In the genomic region with DNA sequence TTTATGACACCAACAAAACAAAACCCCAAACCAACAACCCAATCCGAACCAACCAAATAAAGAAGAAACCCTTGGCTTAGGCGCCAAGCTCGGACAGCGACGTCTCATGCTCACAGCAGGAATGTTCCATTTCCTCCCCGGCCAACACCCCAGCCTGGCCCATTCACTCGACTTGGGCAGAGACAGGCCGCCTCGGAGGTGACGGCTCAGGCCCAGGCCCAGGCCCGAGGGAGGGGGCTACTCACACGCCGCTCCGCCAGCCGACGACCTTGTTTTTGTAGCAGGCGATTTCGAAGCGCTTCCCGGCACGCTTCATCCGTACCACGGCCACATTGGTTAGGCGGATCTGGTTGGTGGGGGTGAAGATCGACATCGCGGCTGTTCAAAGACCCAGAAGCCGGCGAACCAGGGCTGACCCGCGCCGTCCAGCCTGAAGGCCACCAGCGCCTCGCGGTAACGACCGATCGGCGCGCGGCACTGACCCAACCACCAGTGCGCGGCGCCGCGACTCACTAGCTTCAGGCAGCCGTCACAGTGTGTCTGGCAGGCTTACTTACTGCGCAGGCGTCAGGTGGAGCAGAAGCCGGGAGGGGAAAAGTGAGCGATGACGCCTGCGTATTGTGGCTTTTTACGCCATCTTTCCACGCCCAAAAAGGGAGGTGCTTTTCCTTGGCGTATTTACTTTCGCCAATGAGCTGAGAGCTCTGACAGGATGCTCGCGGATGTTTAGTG, we compare ENCODE assay signal across 8 cellular contexts. TPM values are rescaled to one million over a fixed set of nuclear protein-coding genes. Genes with fewer than 3 reads are reported as not detected.
DNase-seq lines count a peak whose midpoint lies in the region; ATAC-seq and TF ChIP-seq lines count a peak whose summit lies in the region.
"Not testable (repeated sequence)": the region's sequence is repeated elsewhere in the genome, so short reads cannot be mapped to it uniquely, and the experiment has no call there.

A gene (minus strand): TSS at position 542 of the 732 bp plus-strand sequence. CDS start 169 bp downstream, at position 373.

- POLR2A ChIA-PET in GM10248 (lab: Yijun Ruan, JAX): interaction anchor here (0.9 to 1.1 kb wide), 3 partner anchors 136 to 400 kb away, joined by 3 read pairs; no protein-coding TSS in a partner anchor

- peak within 1 kb of the TSS; percentile 81 to 89 for H3K4me3 ChIP-seq in testis

- H3K4me3 Mint-ChIP-seq in activated naive CD8-positive, alpha-beta T cell: peak within 1 kb of the TSS; percentile 100

- DNase-seq in GM10248 (ENCODE audit: extremely low spot score) (peak; percentile 79), NCI-H1105 (lab: John Stamatoyannopoulos, UW) (peak; percentile 97), SKM-1 treated with dmso at 0.1 percent for 144 hours (lab: John Stamatoyannopoulos, UW; ENCODE audit: unreplicated experiment) (peak; percentile 92), glomerular visceral epithelial cell (ENCODE audit: extremely low spot score) (peak; percentile 98), omental fat pad (ENCODE audit: low spot score) (peak; percentile 81), testis (peak; percentile 96)

- TF ChIP-seq POLR2A in testis (IDR thresholded peaks at IDR 0.05): peak; percentile 86

- H3K27ac ChIP-seq in testis: peak within 1 kb of the TSS; percentile 88 to 95

- H3K4me1 ChIP-seq in testis: not testable (repeated sequence)

- H3K27ac Mint-ChIP-seq in activated naive CD8-positive, alpha-beta T cell: peak within 1 kb of the TSS; percentile 100

- H3K27me3 ChIP-seq in testis: not testable (repeated sequence)

- not testable (repeated sequence) for H3K36me3 Mint-ChIP-seq in activated naive CD8-positive, alpha-beta T cell

- intact Hi-C loops in testis (cut with DNase I; ENCODE audit: low total_unique reads): not testable (repeated sequence)

- H3K9me3 Mint-ChIP-seq in activated naive CD8-positive, alpha-beta T cell (ENCODE audit: low read depth): not testable (repeated sequence)

- ATAC-seq in HG02623 (IDR thresholded peaks at IDR 0.05; ENCODE audit: unreplicated experiment) (peak; percentile 56), omental fat pad (ENCODE audit: low FRiP score) (peak; percentile 84)

- WGBS in testis, 2 donors: 0% methylated on average over 23 to 43 of the region's 59 CpGs

- CTCF ChIA-PET in GM10248 (lab: Yijun Ruan, JAX): interaction anchor here (1.9 kb wide), 1 partner anchor 255 kb away, joined by 3 read pairs; a partner anchor contains a TSS

- peak; percentile 6 for TF ChIP-seq CTCF in GM10248 (IDR thresholded peaks at IDR 0.05; ENCODE audit: control extremely low read depth, extremely low read depth, low read depth, missing control alignments)
- not testable (repeated sequence) for TF ChIP-seq CTCF in omental fat pad (IDR thresholded peaks at IDR 0.05); testis (IDR thresholded peaks at IDR 0.05)

- H3K9me3 ChIP-seq in testis: not testable (repeated sequence)

- not testable (repeated sequence) for H3K36me3 ChIP-seq in testis (ENCODE audit: low read depth, missing control alignments)

- H3K4me1 Mint-ChIP-seq in activated naive CD8-positive, alpha-beta T cell (ENCODE audit: low read depth): peaks cover 27% of the 10 kb centered on the region

- H3K27me3 Mint-ChIP-seq in activated naive CD8-positive, alpha-beta T cell: not testable (repeated sequence)

RNA-seq across cellular contexts. Expression of the gene that starts here (rescaled TPM):
- 100 to 1,000 TPM in 3 of 4 donors, 10 to 100 TPM in 1; 90.3 to 159 (median 146) TPM for total RNA-seq in omental fat pad
- 10 to 100 TPM; 54.3 to 64.6 TPM for total RNA-seq in testis
- 92.2 TPM for polyA plus RNA-seq in testis (ENCODE audit: insufficient read depth, low read depth, low replicate concordance)

Comparison
In these comparisons a context has a peak if more than half of its experiments do, and no peak if none do; other contexts are left out.
1. Peak in every context shown above with its lines: DNase-seq, ATAC-seq, H3K4me3 ChIP-seq and H3K27ac ChIP-seq.